ENCODE assay signal across 1 cellular context in genomic region chr14:99363616-99364290, GRCh38.
TF ChIP-seq lines count a peak whose summit lies in the region.

No MANE protein-coding gene starts in this region.

TF ChIP-seq in K562, 482 proteins besides CTCF, POLR2A, EP300 and RAD21 (continued from another document):
- no peak for TF ChIP-seq ZHX1 (conservative IDR thresholded peaks at IDR 0.05; ENCODE audit: low read length)
- no peak for TF ChIP-seq CEBPZ (IDR thresholded peaks at IDR 0.05; ENCODE audit: borderline replicate concordance, low read depth, low read length)
- TF ChIP-seq ZNF146 (CRISPR knock-in tag; IDR thresholded peaks at IDR 0.05; ENCODE audit: unreplicated experiment): no peak
- no peak for TF ChIP-seq PCBP2 (IDR thresholded peaks at IDR 0.05; ENCODE audit: low read depth, low read length, poor library complexity, severe bottlenecking)
